ENCODE assay signal across 27 cellular contexts in genomic region chr21:16318651-16319300, GRCh38.
"Had no signal": no experiment of that assay in that cellular context is flagged by ENCODE, and none has a peak within 500 bp of the region (broad histone marks: within the 10 kb centered on the region; RNA-seq: fewer than 3 reads in every experiment).

No MANE protein-coding gene starts in this region.

- DNase-seq: activated CD4-positive, alpha-beta memory T cell treated with anti-CD3 and anti-CD28 coated beads for 36 hours; activated CD4-positive, alpha-beta T cell treated with anti-CD3 and anti-CD28 coated beads for 36 hours; activated CD4-positive, alpha-beta T cell treated with anti-CD3 and anti-CD28 coated beads, Interleukin-2, amount 10 ng/mL, durations not matched to agents 24 days and 14 days; activated CD4-positive, CD25-positive, alpha-beta regulatory T cell; activated CD4-positive, CD25-positive, alpha-beta regulatory T cell treated with anti-CD3 and anti-CD28 coated beads, Interleukin-2, amount 50 U/mL, for 72 hours; activated CD8-positive, alpha-beta memory T cell treated with anti-CD3 and anti-CD28 coated beads, Interleukin-2, amount 10 ng/mL, durations not matched to agents 7 days and 5 days; activated CD8-positive, alpha-beta memory T cell treated with anti-CD3 and anti-CD28 coated beads, Interleukin-2, amount 50 U/mL, for 48 hours; activated CD8-positive, alpha-beta T cell treated with anti-CD3 and anti-CD28 coated beads, Interleukin-2, amount 10 ng/mL, durations not matched to agents 7 days and 5 days; activated gamma-delta T cell; activated naive CD4-positive, alpha-beta T cell; activated naive CD4-positive, alpha-beta T cell treated with anti-CD3 and anti-CD28 coated beads, Interleukin-2, amount 10 ng/mL, durations not matched to agents 7 days and 5 days; activated naive CD8-positive, alpha-beta T cell treated with anti-CD3 and anti-CD28 coated beads, Interleukin-2, amount 10 ng/mL, durations not matched to agents 7 days and 5 days; activated T-cell treated with anti-CD3 and anti-CD28 coated beads for 4 hours; activated T-cell treated with anti-CD3 and anti-CD28 coated beads, Interleukin-2, amount 50 U/mL, for 24 hours; activated T-cell treated with anti-CD3 and anti-CD28 coated beads, Interleukin-2, amount 50 U/mL, for 72 hours; central memory CD4-positive, alpha-beta T cell; cerebellar nuclear complex; colonic mucosa; effector CD8-positive, alpha-beta T cell; foreskin keratinocyte; gastrocnemius medialis; T-helper 2 cell had no signal

- H3K27ac Mint-ChIP-seq: activated CD4-positive, alpha-beta memory T cell treated with anti-CD3 and anti-CD28 coated beads for 36 hours; activated CD4-positive, alpha-beta T cell treated with anti-CD3 and anti-CD28 coated beads for 36 hours; activated CD4-positive, alpha-beta T cell treated with anti-CD3 and anti-CD28 coated beads, Interleukin-2, amount 10 ng/mL, durations not matched to agents 24 days and 14 days; activated CD8-positive, alpha-beta memory T cell treated with anti-CD3 and anti-CD28 coated beads, Interleukin-2, amount 10 ng/mL, durations not matched to agents 7 days and 5 days; activated CD8-positive, alpha-beta T cell treated with anti-CD3 and anti-CD28 coated beads, Interleukin-2, amount 10 ng/mL, durations not matched to agents 7 days and 5 days; activated naive CD4-positive, alpha-beta T cell treated with anti-CD3 and anti-CD28 coated beads, Interleukin-2, amount 10 ng/mL, durations not matched to agents 7 days and 5 days; activated naive CD4-positive, alpha-beta T cell treated with anti-CD3 and anti-CD28 coated beads, Interleukin-2, amount 50 U/mL, for 72 hours; activated naive CD8-positive, alpha-beta T cell treated with anti-CD3 and anti-CD28 coated beads, Interleukin-2, amount 10 ng/mL, durations not matched to agents 7 days and 5 days; activated T-cell treated with anti-CD3 and anti-CD28 coated beads, Interleukin-2, amount 50 U/mL, for 24 hours; activated T-cell treated with anti-CD3 and anti-CD28 coated beads, Interleukin-2, amount 50 U/mL, for 72 hours had no signal

- H3K27me3 ChIP-seq: ascending aorta, breast epithelium, cardiac muscle cell, colonic mucosa, foreskin keratinocyte, gastrocnemius medialis had no signal

- H3K4me3 Mint-ChIP-seq: activated CD4-positive, alpha-beta memory T cell treated with anti-CD3 and anti-CD28 coated beads for 36 hours; activated CD4-positive, alpha-beta T cell treated with anti-CD3 and anti-CD28 coated beads for 36 hours; activated CD4-positive, alpha-beta T cell treated with anti-CD3 and anti-CD28 coated beads, Interleukin-2, amount 10 ng/mL, durations not matched to agents 24 days and 14 days; activated CD8-positive, alpha-beta memory T cell treated with anti-CD3 and anti-CD28 coated beads, Interleukin-2, amount 10 ng/mL, durations not matched to agents 7 days and 5 days; activated CD8-positive, alpha-beta T cell treated with anti-CD3 and anti-CD28 coated beads, Interleukin-2, amount 10 ng/mL, durations not matched to agents 7 days and 5 days; activated naive CD4-positive, alpha-beta T cell treated with anti-CD3 and anti-CD28 coated beads, Interleukin-2, amount 10 ng/mL, durations not matched to agents 7 days and 5 days; activated naive CD8-positive, alpha-beta T cell treated with anti-CD3 and anti-CD28 coated beads, Interleukin-2, amount 10 ng/mL, durations not matched to agents 7 days and 5 days; activated T-cell treated with anti-CD3 and anti-CD28 coated beads, Interleukin-2, amount 50 U/mL, for 24 hours; activated T-cell treated with anti-CD3 and anti-CD28 coated beads, Interleukin-2, amount 50 U/mL, for 72 hours; brain had no signal

- H3K27me3 Mint-ChIP-seq: activated CD4-positive, alpha-beta T cell treated with anti-CD3 and anti-CD28 coated beads for 36 hours; activated CD4-positive, alpha-beta T cell treated with anti-CD3 and anti-CD28 coated beads, Interleukin-2, amount 10 ng/mL, durations not matched to agents 24 days and 14 days; activated naive CD4-positive, alpha-beta T cell treated with anti-CD3 and anti-CD28 coated beads, Interleukin-2, amount 10 ng/mL, durations not matched to agents 7 days and 5 days; brain had no signal

- H3K9me3 Mint-ChIP-seq: activated CD4-positive, alpha-beta memory T cell treated with anti-CD3 and anti-CD28 coated beads for 36 hours; activated CD4-positive, alpha-beta T cell treated with anti-CD3 and anti-CD28 coated beads, Interleukin-2, amount 10 ng/mL, durations not matched to agents 24 days and 14 days; activated naive CD4-positive, alpha-beta T cell treated with anti-CD3 and anti-CD28 coated beads, Interleukin-2, amount 10 ng/mL, durations not matched to agents 7 days and 5 days; activated naive CD4-positive, alpha-beta T cell treated with anti-CD3 and anti-CD28 coated beads, Interleukin-2, amount 50 U/mL, for 72 hours; activated naive CD8-positive, alpha-beta T cell treated with anti-CD3 and anti-CD28 coated beads, Interleukin-2, amount 10 ng/mL, durations not matched to agents 7 days and 5 days; activated T-cell treated with anti-CD3 and anti-CD28 coated beads, Interleukin-2, amount 50 U/mL, for 24 hours; activated T-cell treated with anti-CD3 and anti-CD28 coated beads, Interleukin-2, amount 50 U/mL, for 72 hours; brain had no signal

- H3K4me1 Mint-ChIP-seq: activated CD4-positive, alpha-beta T cell treated with anti-CD3 and anti-CD28 coated beads for 36 hours; activated CD4-positive, alpha-beta T cell treated with anti-CD3 and anti-CD28 coated beads, Interleukin-2, amount 10 ng/mL, durations not matched to agents 24 days and 14 days; activated CD8-positive, alpha-beta memory T cell treated with anti-CD3 and anti-CD28 coated beads, Interleukin-2, amount 10 ng/mL, durations not matched to agents 7 days and 5 days; activated naive CD4-positive, alpha-beta T cell treated with anti-CD3 and anti-CD28 coated beads, Interleukin-2, amount 10 ng/mL, durations not matched to agents 7 days and 5 days; activated naive CD8-positive, alpha-beta T cell treated with anti-CD3 and anti-CD28 coated beads, Interleukin-2, amount 10 ng/mL, durations not matched to agents 7 days and 5 days had no signal

- H3K36me3 Mint-ChIP-seq: activated CD4-positive, alpha-beta memory T cell treated with anti-CD3 and anti-CD28 coated beads for 36 hours; activated CD8-positive, alpha-beta memory T cell treated with anti-CD3 and anti-CD28 coated beads, Interleukin-2, amount 10 ng/mL, durations not matched to agents 7 days and 5 days; activated naive CD4-positive, alpha-beta T cell treated with anti-CD3 and anti-CD28 coated beads, Interleukin-2, amount 10 ng/mL, durations not matched to agents 7 days and 5 days; activated naive CD4-positive, alpha-beta T cell treated with anti-CD3 and anti-CD28 coated beads, Interleukin-2, amount 50 U/mL, for 72 hours; activated naive CD8-positive, alpha-beta T cell treated with anti-CD3 and anti-CD28 coated beads, Interleukin-2, amount 10 ng/mL, durations not matched to agents 7 days and 5 days; brain had no signal

- H3K9me3 ChIP-seq: ascending aorta, breast epithelium, colonic mucosa, gastrocnemius medialis had no signal

- H3K36me3 ChIP-seq: ascending aorta, breast epithelium, cardiac muscle cell, colonic mucosa, gastrocnemius medialis had no signal

- H3K27ac ChIP-seq: ascending aorta, breast epithelium, cardiac muscle cell, colonic mucosa, foreskin keratinocyte, gastrocnemius medialis had no signal

- H3K4me3 ChIP-seq: ascending aorta, breast epithelium, cardiac muscle cell, colonic mucosa, gastrocnemius medialis had no signal

- H3K4me1 ChIP-seq: breast epithelium, colonic mucosa, foreskin keratinocyte had no signal
